Comparison of ENCODE assay signal across 1 cellular context in genomic region chr16:88451586-88452484, GRCh38.
TF ChIP-seq lines count a peak whose summit lies in the region.

No MANE protein-coding gene starts in this region.

TF ChIP-seq in HEK293, 187 proteins besides CTCF, POLR2A, EP300 and RAD21 (continued from another document):
- TF ChIP-seq ZNF398 (tag by site-specific recombination; IDR thresholded peaks at IDR 0.05) (peak; percentile 21), ZIC2 (tag by site-specific recombination; IDR thresholded peaks at IDR 0.05) (peak; percentile 74), ZNF692 (tag by site-specific recombination; IDR thresholded peaks at IDR 0.05) (peak; percentile 17), ZNF629 (tag by site-specific recombination; IDR thresholded peaks at IDR 0.05) (no peak), ZNF473 (tag by site-specific recombination; IDR thresholded peaks at IDR 0.05) (no peak), ZNF837 (tag by site-specific recombination; IDR thresholded peaks at IDR 0.05) (no peak), KLF1 (tag by site-specific recombination; IDR thresholded peaks at IDR 0.05) (0 out of 2 replicates have a peak, but pooled peaks have one; percentile 52)
